Comparison of ENCODE assay signal across 1 cellular context in the genomic region with DNA sequence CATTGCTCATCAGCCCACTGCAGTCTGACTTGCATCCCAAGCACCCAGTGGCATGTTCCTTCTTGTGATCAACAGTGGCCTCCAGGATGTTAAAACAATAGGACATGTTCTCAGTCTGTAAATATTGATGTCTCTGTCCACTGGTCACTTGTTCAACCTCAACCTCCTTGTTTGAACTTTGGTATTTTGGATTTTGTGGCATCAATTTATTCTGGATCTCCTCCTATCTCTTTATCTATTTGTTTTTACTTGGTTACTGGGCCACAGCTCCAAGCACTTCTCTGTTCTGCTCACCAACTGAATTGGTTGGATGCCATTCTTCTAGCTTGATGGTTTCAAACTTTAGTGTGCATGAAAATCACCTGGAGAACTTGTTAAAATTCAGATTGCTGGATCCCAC.
A peak's percentile ranks its signal among the peaks of the same experiment; 100 is the strongest.
TF ChIP-seq lines count a peak whose summit lies in the region.

No MANE protein-coding gene starts in this region.

TF ChIP-seq in liver, 16 proteins besides CTCF, POLR2A, EP300 and RAD21:
- TF ChIP-seq, protein P1, sequence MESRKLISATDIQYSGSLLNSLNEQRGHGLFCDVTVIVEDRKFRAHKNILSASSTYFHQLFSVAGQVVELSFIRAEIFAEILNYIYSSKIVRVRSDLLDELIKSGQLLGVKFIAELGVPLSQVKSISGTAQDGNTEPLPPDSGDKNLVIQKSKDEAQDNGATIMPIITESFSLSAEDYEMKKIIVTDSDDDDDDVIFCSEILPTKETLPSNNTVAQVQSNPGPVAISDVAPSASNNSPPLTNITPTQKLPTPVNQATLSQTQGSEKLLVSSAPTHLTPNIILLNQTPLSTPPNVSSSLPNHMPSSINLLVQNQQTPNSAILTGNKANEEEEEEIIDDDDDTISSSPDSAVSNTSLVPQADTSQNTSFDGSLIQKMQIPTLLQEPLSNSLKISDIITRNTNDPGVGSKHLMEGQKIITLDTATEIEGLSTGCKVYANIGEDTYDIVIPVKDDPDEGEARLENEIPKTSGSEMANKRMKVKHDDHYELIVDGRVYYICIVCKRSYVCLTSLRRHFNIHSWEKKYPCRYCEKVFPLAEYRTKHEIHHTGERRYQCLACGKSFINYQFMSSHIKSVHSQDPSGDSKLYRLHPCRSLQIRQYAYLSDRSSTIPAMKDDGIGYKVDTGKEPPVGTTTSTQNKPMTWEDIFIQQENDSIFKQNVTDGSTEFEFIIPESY (IDR thresholded peaks at IDR 0.05): peak; percentile 55
- TF ChIP-seq RXRA (IDR thresholded peaks at IDR 0.05) (peak; percentile 78 to 93), SP1 (IDR thresholded peaks at IDR 0.05) (peak; percentile 65), TAF1 (conservative IDR thresholded peaks at IDR 0.05) (no peak), FOXA1 (IDR thresholded peaks at IDR 0.05) (peak; percentile 75), NR2F2 (IDR thresholded peaks at IDR 0.05) (no peak), HNF4G (IDR thresholded peaks at IDR 0.05) (no peak), EGR1 (IDR thresholded peaks at IDR 0.05; ENCODE audit: low read depth in 2 of 2) (peak in 1 of 2 donors; percentile 52), FOXA2 (IDR thresholded peaks at IDR 0.05) (peak; percentile 95), YY1 (IDR thresholded peaks at IDR 0.05) (peak; percentile 57), HNF4A (conservative IDR thresholded peaks at IDR 0.05) (peak; percentile 81 to 94), JUND (IDR thresholded peaks at IDR 0.05) (peak; percentile 36 to 93), GABPA (IDR thresholded peaks at IDR 0.05 in 1 of 2, conservative IDR thresholded peaks at IDR 0.05 in 1 of 2) (no peak)
- TF ChIP-seq, protein P2, sequence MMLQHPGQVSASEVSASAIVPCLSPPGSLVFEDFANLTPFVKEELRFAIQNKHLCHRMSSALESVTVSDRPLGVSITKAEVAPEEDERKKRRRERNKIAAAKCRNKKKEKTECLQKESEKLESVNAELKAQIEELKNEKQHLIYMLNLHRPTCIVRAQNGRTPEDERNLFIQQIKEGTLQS (IDR thresholded peaks at IDR 0.05): no peak
- TF ChIP-seq, protein P3, sequence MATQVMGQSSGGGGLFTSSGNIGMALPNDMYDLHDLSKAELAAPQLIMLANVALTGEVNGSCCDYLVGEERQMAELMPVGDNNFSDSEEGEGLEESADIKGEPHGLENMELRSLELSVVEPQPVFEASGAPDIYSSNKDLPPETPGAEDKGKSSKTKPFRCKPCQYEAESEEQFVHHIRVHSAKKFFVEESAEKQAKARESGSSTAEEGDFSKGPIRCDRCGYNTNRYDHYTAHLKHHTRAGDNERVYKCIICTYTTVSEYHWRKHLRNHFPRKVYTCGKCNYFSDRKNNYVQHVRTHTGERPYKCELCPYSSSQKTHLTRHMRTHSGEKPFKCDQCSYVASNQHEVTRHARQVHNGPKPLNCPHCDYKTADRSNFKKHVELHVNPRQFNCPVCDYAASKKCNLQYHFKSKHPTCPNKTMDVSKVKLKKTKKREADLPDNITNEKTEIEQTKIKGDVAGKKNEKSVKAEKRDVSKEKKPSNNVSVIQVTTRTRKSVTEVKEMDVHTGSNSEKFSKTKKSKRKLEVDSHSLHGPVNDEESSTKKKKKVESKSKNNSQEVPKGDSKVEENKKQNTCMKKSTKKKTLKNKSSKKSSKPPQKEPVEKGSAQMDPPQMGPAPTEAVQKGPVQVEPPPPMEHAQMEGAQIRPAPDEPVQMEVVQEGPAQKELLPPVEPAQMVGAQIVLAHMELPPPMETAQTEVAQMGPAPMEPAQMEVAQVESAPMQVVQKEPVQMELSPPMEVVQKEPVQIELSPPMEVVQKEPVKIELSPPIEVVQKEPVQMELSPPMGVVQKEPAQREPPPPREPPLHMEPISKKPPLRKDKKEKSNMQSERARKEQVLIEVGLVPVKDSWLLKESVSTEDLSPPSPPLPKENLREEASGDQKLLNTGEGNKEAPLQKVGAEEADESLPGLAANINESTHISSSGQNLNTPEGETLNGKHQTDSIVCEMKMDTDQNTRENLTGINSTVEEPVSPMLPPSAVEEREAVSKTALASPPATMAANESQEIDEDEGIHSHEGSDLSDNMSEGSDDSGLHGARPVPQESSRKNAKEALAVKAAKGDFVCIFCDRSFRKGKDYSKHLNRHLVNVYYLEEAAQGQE (IDR thresholded peaks at IDR 0.05): peak; percentile 33
- TF ChIP-seq, protein P4, sequence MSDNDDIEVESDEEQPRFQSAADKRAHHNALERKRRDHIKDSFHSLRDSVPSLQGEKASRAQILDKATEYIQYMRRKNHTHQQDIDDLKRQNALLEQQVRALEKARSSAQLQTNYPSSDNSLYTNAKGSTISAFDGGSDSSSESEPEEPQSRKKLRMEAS (IDR thresholded peaks at IDR 0.05): peak; percentile 43
